Comparison of ENCODE assay signal across 7 cellular contexts in genomic region chr2:177873915-177874314, GRCh38.
"Had no signal": no experiment of that assay in that cellular context is flagged by ENCODE, and none has a peak within 500 bp of the region (broad histone marks: within the 10 kb centered on the region; RNA-seq: fewer than 3 reads in every experiment).

No MANE protein-coding gene starts in this region.

- H3K27ac Mint-ChIP-seq: GM23338, H9, IgD-negative memory B cell had no signal

- H2AFZ ChIP-seq: GM23338 had no signal

- FAIRE-seq: H1, H54, HTR-8/SVneo had no signal

- H3K4me3 ChIP-seq: GM23338 had no signal

- H3K4me2 ChIP-seq: GM23338 had no signal

- ATAC-seq: GM23338 had no signal

- H3K4me3 Mint-ChIP-seq: GM23338, H9, IgD-negative memory B cell had no signal

- H3K36me3 Mint-ChIP-seq: IgD-negative memory B cell had no signal

- H3K9me3 Mint-ChIP-seq: GM23338, H9 had no signal

- DNase-seq: H9, HCEC 1CT had no signal

- H3K4me1 Mint-ChIP-seq: GM23338, H9, IgD-negative memory B cell had no signal
